ENCODE assay signal across 18 cellular contexts in genomic region chr5:159123700-159124099, GRCh38. TPM values are rescaled to one million over a fixed set of nuclear protein-coding genes. Genes with fewer than 3 reads are reported as not detected.
"Had no signal": no experiment of that assay in that cellular context is flagged by ENCODE, and none has a peak within 500 bp of the region (broad histone marks: within the 10 kb centered on the region; RNA-seq: fewer than 3 reads in every experiment).

No MANE protein-coding gene starts in this region.

- H3K4me3 ChIP-seq: dorsolateral prefrontal cortex, gastroesophageal sphincter, heart right ventricle, lung, right atrium auricular region, skin epidermis, thoracic aorta, upper lobe of right lung had no signal

- H3K27me3 Mint-ChIP-seq: T-helper 17 cell had no signal

- H3K27ac Mint-ChIP-seq: activated CD4-positive, alpha-beta T cell treated with anti-CD3 and anti-CD28 coated beads, Interleukin-2, amount 10 ng/mL, durations not matched to agents 7 days and 5 days; activated naive CD4-positive, alpha-beta T cell treated with anti-CD3 and anti-CD28 coated beads, Interleukin-2, amount 10 ng/mL, durations not matched to agents 7 days and 5 days; activated T-helper 2 cell treated with anti-CD3 and anti-CD28 coated beads, Interferon-gamma antibody, Interleukin-2, Interleukin-4, amounts not matched to agents 10 μg/mL and 5 μg/mL and 100 μg/mL, durations not matched to agents 14 hours and 24 hours and 36 hours; endodermal cell; mesothelial cell of epicardium; nephron progenitor cell; T-helper 17 cell had no signal

- ATAC-seq: gastroesophageal sphincter, heart right ventricle, T-helper 17 cell, upper lobe of right lung had no signal

- H3K4me1 Mint-ChIP-seq: mesothelial cell of epicardium, nephron progenitor cell had no signal

- DNase-seq: activated CD4-positive, alpha-beta T cell treated with anti-CD3 and anti-CD28 coated beads, Interleukin-2, amount 10 ng/mL, durations not matched to agents 7 days and 5 days; activated naive CD4-positive, alpha-beta T cell treated with anti-CD3 and anti-CD28 coated beads, Interleukin-2, amount 10 ng/mL, durations not matched to agents 7 days and 5 days; dorsolateral prefrontal cortex; endodermal cell; heart right ventricle; nephron progenitor cell; occipital lobe; T-helper 17 cell; upper lobe of right lung; WERI-Rb-1 had no signal

- H3K36me3 Mint-ChIP-seq: mesothelial cell of epicardium had no signal

- H3K4me3 Mint-ChIP-seq: activated CD4-positive, alpha-beta T cell treated with anti-CD3 and anti-CD28 coated beads, Interleukin-2, amount 10 ng/mL, durations not matched to agents 7 days and 5 days; activated naive CD4-positive, alpha-beta T cell treated with anti-CD3 and anti-CD28 coated beads, Interleukin-2, amount 10 ng/mL, durations not matched to agents 7 days and 5 days; endodermal cell; mesothelial cell of epicardium; nephron progenitor cell; T-helper 17 cell had no signal

RNA-seq across cellular contexts. Expression of gene EBF1, which starts 24.0 kb away (rescaled TPM):
- total RNA-seq: epithelial cell of proximal tubule had no signal
